Comparison of ENCODE assay signal across 10 cellular contexts in genomic region chr12:113551563-113551962, GRCh38.
"Had no signal": no experiment of that assay in that cellular context is flagged by ENCODE, and none has a peak within 500 bp of the region (broad histone marks: within the 10 kb centered on the region; RNA-seq: fewer than 3 reads in every experiment).

No MANE protein-coding gene starts in this region.

- FAIRE-seq: H54, HTR-8/SVneo had no signal

- H3K4me2 ChIP-seq: KMS-11 had no signal

- H3K27ac ChIP-seq: GM23248, KMS-11 had no signal

- DNase-seq: GM23248, GOT3, H9, HCEC 1CT, HFFc6, IMR-90, KBM-7 had no signal

- H2AFZ ChIP-seq: GM23248 had no signal

- H3K9ac ChIP-seq: GM23248, KMS-11 had no signal

- H3K4me3 ChIP-seq: GM23248 had no signal
